16 cellular contexts compared by ENCODE assay signal in the genomic region with DNA sequence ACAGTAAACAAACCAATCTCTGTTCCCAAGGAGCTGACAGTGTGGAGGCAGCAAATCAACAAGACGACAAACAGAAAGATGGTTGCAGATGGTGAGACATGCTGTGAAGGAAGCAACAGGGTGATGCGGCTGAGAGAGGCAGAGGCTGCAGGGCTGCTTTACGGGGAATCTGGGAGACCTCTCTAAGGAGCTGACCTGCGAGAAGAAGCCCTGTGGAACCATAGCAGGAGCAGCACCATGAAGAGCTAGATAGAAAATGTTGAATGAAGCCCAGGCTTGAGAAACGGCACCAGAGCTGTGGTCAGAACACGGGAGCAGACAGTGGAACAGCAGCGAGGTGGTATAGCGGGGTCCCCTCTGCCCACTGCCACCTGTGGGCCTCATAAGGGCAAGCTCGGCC. TPM values are rescaled to one million over a fixed set of nuclear protein-coding genes. Genes with fewer than 3 reads are reported as not detected.
DNase-seq lines count a peak whose midpoint lies in the region; ATAC-seq and TF ChIP-seq lines count a peak whose summit lies in the region.
"Had no signal": no experiment of that assay in that cellular context is flagged by ENCODE, and none has a peak within 500 bp of the region (broad histone marks: within the 10 kb centered on the region; RNA-seq: fewer than 3 reads in every experiment).

No MANE protein-coding gene starts in this region.

- ATAC-seq in WTC11, result no peak

- no peak overlapping the region for H3K27ac ChIP-seq in suprapubic skin
- H3K27ac ChIP-seq: 22Rv1, BLaER1 had no signal

- no peak for TF ChIP-seq POLR2A in suprapubic skin (IDR thresholded peaks at IDR 0.05)

- POLR2A ChIA-PET in WTC11 (lab: Charles Lee), result no interaction called here

- DNase-seq in NCI-H2171 treated with DMSO at 0.1 percent for 48 hours (lab: John Stamatoyannopoulos, UW), result peak; percentile 3
- DNase-seq in NCI-H2171 (lab: John Stamatoyannopoulos, UW), result no peak
- DNase-seq in WTC11 (ENCODE audit: low spot score), result no peak
- peak; percentile 64 for DNase-seq in mesenteric fat pad (ENCODE audit: low spot score)
- DNase-seq in suprapubic skin (ENCODE audit: low spot score in 2 of 2), result peak; percentile 22 to 44
- no peak for DNase-seq in BE2C
- DNase-seq in NCI-H1694 (lab: John Stamatoyannopoulos, UW), result no peak
- DNase-seq in MV-4-11 (lab: John Stamatoyannopoulos, UW), result no peak
- DNase-seq: CD4-positive, CD25-positive, alpha-beta regulatory T cell; GF-D8; GOT3; H9 had no signal

- H3K27me3 Mint-ChIP-seq in WTC11 (ENCODE audit: low read depth), result no peaks in the 10 kb centered on the region
- H3K27me3 Mint-ChIP-seq: CD4-positive, CD25-positive, alpha-beta regulatory T cell had no signal

- WGBS in suprapubic skin, result 89% methylated on average over 9 of the region's 9 CpGs

- H3K36me3 ChIP-seq in suprapubic skin, result no peaks in the 10 kb centered on the region
- H3K36me3 ChIP-seq in BE2C, result no peaks in the 10 kb centered on the region
- H3K36me3 ChIP-seq: BLaER1 had no signal

- no peak overlapping the region for H3K4me3 Mint-ChIP-seq in WTC11
- H3K4me3 Mint-ChIP-seq: CD4-positive, CD25-positive, alpha-beta regulatory T cell; H9 had no signal

- no peak for TF ChIP-seq CTCF in WTC11 (IDR thresholded peaks at IDR 0.05)
- TF ChIP-seq CTCF in suprapubic skin (IDR thresholded peaks at IDR 0.05), result no peak
- TF ChIP-seq CTCF in BE2C (IDR thresholded peaks at IDR 0.05; ENCODE audit: low read depth, low read length), result no peak

- H3K36me3 Mint-ChIP-seq in WTC11, result no peaks in the 10 kb centered on the region; the same call in 1 of the 2 replicates
- H3K36me3 Mint-ChIP-seq: CD4-positive, CD25-positive, alpha-beta regulatory T cell had no signal

- CTCF ChIA-PET in WTC11 (lab: Charles Lee), result interaction anchor here (2.4 kb wide), 1 partner anchor 341 kb away, joined by 8 read pairs; no protein-coding TSS in a partner anchor

- no peaks in the 10 kb centered on the region for H3K27me3 ChIP-seq in suprapubic skin
- H3K27me3 ChIP-seq in BE2C, result no peaks in the 10 kb centered on the region
- H3K27me3 ChIP-seq: BLaER1 had no signal

- no peaks in the 10 kb centered on the region for H3K9me3 ChIP-seq in suprapubic skin
- no peaks in the 10 kb centered on the region for H3K9me3 ChIP-seq in BE2C
- H3K9me3 ChIP-seq: BLaER1 had no signal

- no peak for TF ChIP-seq EP300 in suprapubic skin (IDR thresholded peaks at IDR 0.05)

- no peaks in the 10 kb centered on the region for H3K9me3 Mint-ChIP-seq in WTC11
- H3K9me3 Mint-ChIP-seq: CD4-positive, CD25-positive, alpha-beta regulatory T cell; H9 had no signal

- H3K4me1 ChIP-seq in suprapubic skin (no peaks in the 10 kb centered on the region), BE2C (no peaks in the 10 kb centered on the region)

- peaks cover 26% of the 10 kb centered on the region for H3K4me1 Mint-ChIP-seq in WTC11
- H3K4me1 Mint-ChIP-seq: CD4-positive, CD25-positive, alpha-beta regulatory T cell had no signal

- H3K4me3 ChIP-seq in suprapubic skin, result no peak overlapping the region
- H3K4me3 ChIP-seq in BE2C (ENCODE audit: low read depth, low read length), result no peak overlapping the region
- H3K4me3 ChIP-seq: BLaER1 had no signal

- H3K27ac Mint-ChIP-seq in WTC11, result peak overlapping the region; percentile 57
- H3K27ac Mint-ChIP-seq: CD4-positive, CD25-positive, alpha-beta regulatory T cell had no signal

TF ChIP-seq in WTC11, 78 proteins besides CTCF, POLR2A, EP300 and RAD21 (continues in another document):
- TF ChIP-seq ZNF416 (CRISPR knock-in tag; IDR thresholded peaks at IDR 0.05) (no peak), ZNF423 (CRISPR knock-in tag; IDR thresholded peaks at IDR 0.05) (no peak), IRF2 (CRISPR knock-in tag; IDR thresholded peaks at IDR 0.05; ENCODE audit: borderline replicate concordance, low read depth) (no peak), MXD4 (CRISPR knock-in tag; IDR thresholded peaks at IDR 0.05; ENCODE audit: borderline replicate concordance) (no peak), OVOL2 (CRISPR knock-in tag; IDR thresholded peaks at IDR 0.05; ENCODE audit: borderline replicate concordance) (no peak), ZNF121 (CRISPR knock-in tag; IDR thresholded peaks at IDR 0.05) (no peak), TP53 (CRISPR knock-in tag; IDR thresholded peaks at IDR 0.05) (no peak), JUN (CRISPR knock-in tag; IDR thresholded peaks at IDR 0.05) (no peak), RORB (CRISPR knock-in tag; IDR thresholded peaks at IDR 0.05) (no peak), FOXK1 (CRISPR knock-in tag; IDR thresholded peaks at IDR 0.05) (no peak), TCF7 (CRISPR knock-in tag; IDR thresholded peaks at IDR 0.05; ENCODE audit: low read depth) (no peak), FOXP1 (CRISPR knock-in tag; IDR thresholded peaks at IDR 0.05; ENCODE audit: borderline replicate concordance) (no peak)
- TF ChIP-seq, protein P1, sequence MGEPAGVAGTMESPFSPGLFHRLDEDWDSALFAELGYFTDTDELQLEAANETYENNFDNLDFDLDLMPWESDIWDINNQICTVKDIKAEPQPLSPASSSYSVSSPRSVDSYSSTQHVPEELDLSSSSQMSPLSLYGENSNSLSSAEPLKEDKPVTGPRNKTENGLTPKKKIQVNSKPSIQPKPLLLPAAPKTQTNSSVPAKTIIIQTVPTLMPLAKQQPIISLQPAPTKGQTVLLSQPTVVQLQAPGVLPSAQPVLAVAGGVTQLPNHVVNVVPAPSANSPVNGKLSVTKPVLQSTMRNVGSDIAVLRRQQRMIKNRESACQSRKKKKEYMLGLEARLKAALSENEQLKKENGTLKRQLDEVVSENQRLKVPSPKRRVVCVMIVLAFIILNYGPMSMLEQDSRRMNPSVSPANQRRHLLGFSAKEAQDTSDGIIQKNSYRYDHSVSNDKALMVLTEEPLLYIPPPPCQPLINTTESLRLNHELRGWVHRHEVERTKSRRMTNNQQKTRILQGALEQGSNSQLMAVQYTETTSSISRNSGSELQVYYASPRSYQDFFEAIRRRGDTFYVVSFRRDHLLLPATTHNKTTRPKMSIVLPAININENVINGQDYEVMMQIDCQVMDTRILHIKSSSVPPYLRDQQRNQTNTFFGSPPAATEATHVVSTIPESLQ (CRISPR knock-in tag; IDR thresholded peaks at IDR 0.05), result no peak
- TF ChIP-seq, protein P2, sequence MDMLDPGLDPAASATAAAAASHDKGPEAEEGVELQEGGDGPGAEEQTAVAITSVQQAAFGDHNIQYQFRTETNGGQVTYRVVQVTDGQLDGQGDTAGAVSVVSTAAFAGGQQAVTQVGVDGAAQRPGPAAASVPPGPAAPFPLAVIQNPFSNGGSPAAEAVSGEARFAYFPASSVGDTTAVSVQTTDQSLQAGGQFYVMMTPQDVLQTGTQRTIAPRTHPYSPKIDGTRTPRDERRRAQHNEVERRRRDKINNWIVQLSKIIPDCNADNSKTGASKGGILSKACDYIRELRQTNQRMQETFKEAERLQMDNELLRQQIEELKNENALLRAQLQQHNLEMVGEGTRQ (CRISPR knock-in tag; IDR thresholded peaks at IDR 0.05), result no peak
- TF ChIP-seq, protein P3, sequence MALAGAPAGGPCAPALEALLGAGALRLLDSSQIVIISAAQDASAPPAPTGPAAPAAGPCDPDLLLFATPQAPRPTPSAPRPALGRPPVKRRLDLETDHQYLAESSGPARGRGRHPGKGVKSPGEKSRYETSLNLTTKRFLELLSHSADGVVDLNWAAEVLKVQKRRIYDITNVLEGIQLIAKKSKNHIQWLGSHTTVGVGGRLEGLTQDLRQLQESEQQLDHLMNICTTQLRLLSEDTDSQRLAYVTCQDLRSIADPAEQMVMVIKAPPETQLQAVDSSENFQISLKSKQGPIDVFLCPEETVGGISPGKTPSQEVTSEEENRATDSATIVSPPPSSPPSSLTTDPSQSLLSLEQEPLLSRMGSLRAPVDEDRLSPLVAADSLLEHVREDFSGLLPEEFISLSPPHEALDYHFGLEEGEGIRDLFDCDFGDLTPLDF (CRISPR knock-in tag; IDR thresholded peaks at IDR 0.05), result no peak
- TF ChIP-seq, protein P4, sequence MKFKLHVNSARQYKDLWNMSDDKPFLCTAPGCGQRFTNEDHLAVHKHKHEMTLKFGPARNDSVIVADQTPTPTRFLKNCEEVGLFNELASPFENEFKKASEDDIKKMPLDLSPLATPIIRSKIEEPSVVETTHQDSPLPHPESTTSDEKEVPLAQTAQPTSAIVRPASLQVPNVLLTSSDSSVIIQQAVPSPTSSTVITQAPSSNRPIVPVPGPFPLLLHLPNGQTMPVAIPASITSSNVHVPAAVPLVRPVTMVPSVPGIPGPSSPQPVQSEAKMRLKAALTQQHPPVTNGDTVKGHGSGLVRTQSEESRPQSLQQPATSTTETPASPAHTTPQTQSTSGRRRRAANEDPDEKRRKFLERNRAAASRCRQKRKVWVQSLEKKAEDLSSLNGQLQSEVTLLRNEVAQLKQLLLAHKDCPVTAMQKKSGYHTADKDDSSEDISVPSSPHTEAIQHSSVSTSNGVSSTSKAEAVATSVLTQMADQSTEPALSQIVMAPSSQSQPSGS (CRISPR knock-in tag; IDR thresholded peaks at IDR 0.05; ENCODE audit: borderline replicate concordance, low read depth), result no peak
- TF ChIP-seq, protein P5, sequence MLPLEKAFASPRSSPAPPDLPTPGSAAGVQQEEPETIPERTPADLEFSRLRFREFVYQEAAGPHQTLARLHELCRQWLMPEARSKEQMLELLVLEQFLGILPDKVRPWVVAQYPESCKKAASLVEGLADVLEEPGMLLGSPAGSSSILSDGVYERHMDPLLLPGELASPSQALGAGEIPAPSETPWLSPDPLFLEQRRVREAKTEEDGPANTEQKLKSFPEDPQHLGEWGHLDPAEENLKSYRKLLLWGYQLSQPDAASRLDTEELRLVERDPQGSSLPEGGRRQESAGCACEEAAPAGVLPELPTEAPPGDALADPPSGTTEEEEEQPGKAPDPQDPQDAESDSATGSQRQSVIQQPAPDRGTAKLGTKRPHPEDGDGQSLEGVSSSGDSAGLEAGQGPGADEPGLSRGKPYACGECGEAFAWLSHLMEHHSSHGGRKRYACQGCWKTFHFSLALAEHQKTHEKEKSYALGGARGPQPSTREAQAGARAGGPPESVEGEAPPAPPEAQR (CRISPR knock-in tag; IDR thresholded peaks at IDR 0.05), result no peak

RNA-seq across cellular contexts. Expression of a gene that starts 17.4 kb away (rescaled TPM):
- total RNA-seq in WTC11 (2021), result not detected in 3 replicates
- not detected for total RNA-seq in mesenteric fat pad
- not detected for total RNA-seq in suprapubic skin
- polyA plus RNA-seq in BE2C (2012; ENCODE audit: insufficient read depth, insufficient read length, low read depth), result not detected
- total RNA-seq: A673; CD4-positive, CD25-positive, alpha-beta regulatory T cell; H9; HT1080 had no signal
- polyA plus RNA-seq: CD4-positive, CD25-positive, alpha-beta regulatory T cell had no signal

RNA-seq across cellular contexts. Expression of a gene that starts 18.5 kb away (rescaled TPM):
- 7.1 to 8.7 TPM (median 8.0 TPM) in 3 replicates for total RNA-seq in WTC11 (2021)
- total RNA-seq in mesenteric fat pad, result 0.10 TPM
- 1 to 10 TPM; 1.0 to 3.9 (median 2.3) TPM for total RNA-seq in suprapubic skin
- polyA plus RNA-seq in BE2C (2012; ENCODE audit: insufficient read depth, insufficient read length, low read depth), result not detected
- total RNA-seq: CD4-positive, CD25-positive, alpha-beta regulatory T cell had no signal
- polyA plus RNA-seq: CD4-positive, CD25-positive, alpha-beta regulatory T cell had no signal

RNA-seq across cellular contexts. Expression of a gene that starts 43.3 kb away (rescaled TPM):
- total RNA-seq in WTC11 (2021) (not detected in 3 replicates), mesenteric fat pad (not detected), suprapubic skin (not detected)
- not detected for polyA plus RNA-seq in BE2C (2012; ENCODE audit: insufficient read depth, insufficient read length, low read depth)
- total RNA-seq: A673; CD4-positive, CD25-positive, alpha-beta regulatory T cell; H9; HT1080 had no signal
- polyA plus RNA-seq: CD4-positive, CD25-positive, alpha-beta regulatory T cell had no signal

Comparison
In these comparisons a context has a peak if more than half of its experiments do, and no peak if none do; other contexts are left out.
1. DNase-seq: peak in NCI-H2171 treated with DMSO at 0.1 percent for 48 hours (single experiment), mesenteric fat pad (single experiment) and suprapubic skin (2 of 2); none in NCI-H2171 (single experiment), WTC11 (single experiment), BE2C (single experiment), NCI-H1694 (single experiment) and MV-4-11 (single experiment).